Comparison of ENCODE assay signal across 15 cellular contexts in the genomic region with DNA sequence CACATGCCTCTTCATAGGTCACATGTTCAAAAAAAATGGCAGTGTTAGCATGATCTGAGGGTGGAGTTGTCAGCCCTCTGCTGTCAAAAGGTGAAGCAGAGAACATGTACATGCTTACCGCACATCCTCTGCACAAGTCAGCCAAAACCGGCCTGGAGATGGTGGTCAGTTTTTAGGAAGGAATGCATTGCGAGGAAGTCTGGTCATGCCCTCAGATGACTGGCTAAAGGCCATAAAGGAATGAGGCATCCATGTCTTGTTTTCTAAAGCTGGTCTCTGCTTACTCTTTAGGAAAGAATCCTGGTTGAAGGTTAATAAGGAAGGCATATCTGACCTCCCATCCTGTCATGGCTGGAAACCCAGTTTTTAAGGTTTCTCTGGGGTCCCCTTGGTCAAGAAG.
DNase-seq lines count a peak whose midpoint lies in the region; ATAC-seq, FAIRE-seq and TF ChIP-seq lines count a peak whose summit lies in the region.
"Had no signal": no experiment of that assay in that cellular context is flagged by ENCODE, and none has a peak within 500 bp of the region (broad histone marks: within the 10 kb centered on the region; RNA-seq: fewer than 3 reads in every experiment).

No MANE protein-coding gene starts in this region.

- H3K27me3 Mint-ChIP-seq in GM23338 (ENCODE audit: insufficient read depth, low read depth, poor library complexity), result no peaks in the 10 kb centered on the region
- no peaks in the 10 kb centered on the region for H3K27me3 Mint-ChIP-seq in astrocyte (ENCODE audit: low read depth, unreplicated experiment)

- H3K4me2 ChIP-seq in GM23338 (no peak overlapping the region), astrocyte (ENCODE audit: low read length) (no peak overlapping the region)

- H3K27me3 ChIP-seq in GM23338 (ENCODE audit: insufficient read depth) (no peaks in the 10 kb centered on the region), astrocyte (ENCODE audit: insufficient read depth, low read length) (no peaks in the 10 kb centered on the region), psoas muscle (ENCODE audit: insufficient read depth in 3 of 3, low read length in 2 of 3) (no peaks in the 10 kb centered on the region)

- H3K4me3 Mint-ChIP-seq in GM23338 (no peak overlapping the region), astrocyte (ENCODE audit: unreplicated experiment) (no peak overlapping the region)
- H3K4me3 Mint-ChIP-seq: CD4-positive, CD25-positive, alpha-beta regulatory T cell; IgD-negative memory B cell had no signal

- peak; percentile 34 for FAIRE-seq in astrocyte (lab: Jason Lieb, UNC)
- FAIRE-seq: G401.6, GM12891, H54 had no signal

- H3K27ac ChIP-seq in GM23338 (ENCODE audit: low read depth) (no peak overlapping the region), astrocyte (ENCODE audit: low read depth, low read length) (no peak overlapping the region), psoas muscle (no peak overlapping the region)

- DNase-seq in GM23338 (ENCODE audit: low spot score), result no peak
- DNase-seq in astrocyte (ENCODE audit: low read depth), result peak; percentile 85
- peak; percentile 7 for DNase-seq in fibroblast of pulmonary artery (ENCODE audit: low read depth)
- peak; percentile 54 for DNase-seq in stromal cell of bone marrow (ENCODE audit: low read depth)
- DNase-seq in psoas muscle, result no peak
- DNase-seq in NCI-H1417 (lab: John Stamatoyannopoulos, UW), result no peak
- DNase-seq: CD4-positive, CD25-positive, alpha-beta regulatory T cell; DMS53; NCI-H1694; NCI-H446 had no signal

- H3K4me3 ChIP-seq in GM23338, result no peak overlapping the region
- H3K4me3 ChIP-seq in astrocyte (ENCODE audit: insufficient read depth, low read depth, low read length), result no peak overlapping the region
- no peak overlapping the region for H3K4me3 ChIP-seq in fibroblast of pulmonary artery (replicated peaks; ENCODE audit: low read depth, low read length)
- H3K4me3 ChIP-seq in psoas muscle, result no peak overlapping the region

- TF ChIP-seq CTCF in GM23338 (conservative IDR thresholded peaks at IDR 0.05; ENCODE audit: low read depth in 2 of 2) (no peak), astrocyte (IDR thresholded peaks at IDR 0.05; ENCODE audit: insufficient read depth, low read depth, low read length) (no peak), fibroblast of pulmonary artery (IDR thresholded peaks at IDR 0.05; ENCODE audit: low read length, missing control alignments) (no peak), psoas muscle (IDR thresholded peaks at IDR 0.05) (no peak)

- H3K4me1 ChIP-seq in GM23338 (ENCODE audit: insufficient read depth) (no peaks in the 10 kb centered on the region), astrocyte (ENCODE audit: insufficient read depth, low read length) (no peaks in the 10 kb centered on the region), psoas muscle (no peaks in the 10 kb centered on the region)

- no peak overlapping the region for H3K9ac ChIP-seq in astrocyte (ENCODE audit: low read length)

- H3K9me3 Mint-ChIP-seq in GM23338, result no peaks in the 10 kb centered on the region
- H3K9me3 Mint-ChIP-seq in astrocyte (ENCODE audit: unreplicated experiment), result no peaks in the 10 kb centered on the region
- H3K9me3 Mint-ChIP-seq: IgD-negative memory B cell had no signal

- H3K9me3 ChIP-seq in astrocyte (ENCODE audit: insufficient read depth, low read depth, low read length), result no peaks in the 10 kb centered on the region
- no peaks in the 10 kb centered on the region for H3K9me3 ChIP-seq in psoas muscle

- H3K4me1 Mint-ChIP-seq in GM23338 (no peaks in the 10 kb centered on the region), astrocyte (ENCODE audit: low read depth, unreplicated experiment) (peaks cover 2% of the 10 kb centered on the region)
- H3K4me1 Mint-ChIP-seq: CD4-positive, CD25-positive, alpha-beta regulatory T cell; IgD-negative memory B cell had no signal

- peaks cover 11% of the 10 kb centered on the region for H3K9me2 ChIP-seq in GM23338 (ENCODE audit: insufficient read depth)

- no peaks in the 10 kb centered on the region for H3K36me3 Mint-ChIP-seq in GM23338 (ENCODE audit: low read depth)
- no peaks in the 10 kb centered on the region for H3K36me3 Mint-ChIP-seq in astrocyte (ENCODE audit: low read depth, unreplicated experiment)
- H3K36me3 Mint-ChIP-seq: CD4-positive, CD25-positive, alpha-beta regulatory T cell; IgD-negative memory B cell had no signal

- WGBS in psoas muscle, 3 donors, result 93 to 95% (median 95%) methylated on average over 3 of the region's 3 CpGs

- H2AFZ ChIP-seq in GM23338 (0 out of 2 replicates have a peak overlapping the region, but pooled peaks have one; percentile 74), astrocyte (ENCODE audit: low read depth, low read length) (no peak overlapping the region)

- ATAC-seq in GM23338 (no peak), GM18873 (IDR thresholded peaks at IDR 0.05; ENCODE audit: low FRiP score, unreplicated experiment) (no peak), psoas muscle (no peak)

- no peaks in the 10 kb centered on the region for H3F3A ChIP-seq in GM23338 (replicated peaks; ENCODE audit: low read depth)

- H4K20me1 ChIP-seq in GM23338 (replicated peaks; ENCODE audit: insufficient read depth), result no peaks in the 10 kb centered on the region
- H4K20me1 ChIP-seq in astrocyte (ENCODE audit: insufficient read depth, low read length), result no peaks in the 10 kb centered on the region

- H3K79me2 ChIP-seq in GM23338 (replicated peaks; ENCODE audit: insufficient read depth) (no peaks in the 10 kb centered on the region), astrocyte (ENCODE audit: insufficient read depth, low read length) (no peaks in the 10 kb centered on the region)

- no peak overlapping the region for H3K27ac Mint-ChIP-seq in GM23338
- no peak overlapping the region for H3K27ac Mint-ChIP-seq in astrocyte (ENCODE audit: unreplicated experiment)
- H3K27ac Mint-ChIP-seq: CD4-positive, CD25-positive, alpha-beta regulatory T cell; IgD-negative memory B cell had no signal

- intact Hi-C loops in psoas muscle (cut with DNase I), result no loop called here

- H3K36me3 ChIP-seq in GM23338 (ENCODE audit: insufficient read depth) (no peaks in the 10 kb centered on the region), astrocyte (ENCODE audit: insufficient read depth, low read length) (no peaks in the 10 kb centered on the region), psoas muscle (ENCODE audit: insufficient read depth in 1 of 2, low read depth in 1 of 2) (no peaks in the 10 kb centered on the region)

TF ChIP-seq in GM23338, 12 proteins besides CTCF, POLR2A, EP300 and RAD21 (continues in another document):
- TF ChIP-seq STAT1 (IDR thresholded peaks at IDR 0.05; ENCODE audit: unreplicated experiment) (no peak), ZNF331 (CRISPR knock-in tag; IDR thresholded peaks at IDR 0.05; ENCODE audit: low read depth) (no peak), ETS1 (IDR thresholded peaks at IDR 0.05) (no peak)

Comparison
In these comparisons a context has a peak if more than half of its experiments do, and no peak if none do; other contexts are left out.
1. DNase-seq: peak in astrocyte (single experiment), fibroblast of pulmonary artery (single experiment) and stromal cell of bone marrow (single experiment); none in GM23338 (single experiment), psoas muscle (0 of 2) and NCI-H1417 (0 of 3).